In the genomic region with DNA sequence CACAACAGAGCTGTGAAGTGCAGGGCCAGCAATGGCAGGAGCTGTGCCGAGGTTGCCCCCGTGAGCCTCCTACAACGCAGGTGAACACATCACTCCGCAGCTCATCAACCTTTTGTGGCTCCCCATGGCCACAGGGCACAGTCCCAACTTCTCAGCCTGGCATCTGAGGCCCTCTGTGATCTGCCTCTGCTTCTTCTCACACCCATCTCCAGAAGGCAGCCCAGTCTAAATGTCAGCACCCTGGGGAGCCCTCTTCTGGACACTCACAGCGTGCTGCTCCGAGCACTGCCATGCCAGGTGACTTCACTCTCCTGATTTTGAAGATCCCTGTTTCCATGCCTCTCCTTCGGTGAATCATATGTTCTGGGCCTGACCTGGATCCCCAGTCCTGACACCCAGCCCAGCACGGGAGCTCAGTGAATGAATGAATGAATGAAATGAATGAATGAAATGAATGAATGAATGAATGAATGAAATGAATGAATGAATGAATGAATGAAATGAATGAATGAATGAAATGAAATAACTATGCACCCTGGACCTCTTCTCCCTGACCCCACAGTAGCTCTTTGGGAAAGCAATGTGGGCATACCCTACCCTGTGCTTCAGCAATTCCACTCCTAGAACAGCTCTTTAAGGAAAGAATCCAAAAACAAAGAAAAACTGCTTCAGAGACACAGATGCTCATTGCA, we compare ENCODE assay signal across 11 cellular contexts. TPM values are rescaled to one million over a fixed set of nuclear protein-coding genes. Genes with fewer than 3 reads are reported as not detected.
DNase-seq lines count a peak whose midpoint lies in the region; TF ChIP-seq lines count a peak whose summit lies in the region.
"Had no signal": no experiment of that assay in that cellular context is flagged by ENCODE, and none has a peak within 500 bp of the region (broad histone marks: within the 10 kb centered on the region; RNA-seq: fewer than 3 reads in every experiment).

No MANE protein-coding gene starts in this region.

- in situ Hi-C loops in SK-MEL-5 (cut with HindIII; ENCODE audit: low pct_unique_long_range_greater_than_20kb, low sequenced_read_pairs) = no loop called here

- CTCF ChIA-PET in activated naive CD4-positive, alpha-beta T cell treated with anti-CD3 and anti-CD28 coated beads, Interleukin-2, amount 10 ng/mL, durations not matched to agents 7 days and 5 days (lab: Charles Lee) = no interaction called here
- CTCF ChIA-PET in activated naive CD4-positive, alpha-beta T cell treated with anti-CD3 and anti-CD28 coated beads for 36 hours (lab: Charles Lee) = interaction anchor here (0.9 kb wide), 1 partner anchor 31 kb away, joined by 3 read pairs; no protein-coding TSS in a partner anchor

- no peak overlapping the region for H3K4me3 Mint-ChIP-seq in activated naive CD4-positive, alpha-beta T cell treated with anti-CD3 and anti-CD28 coated beads, Interleukin-2, amount 10 ng/mL, durations not matched to agents 7 days and 5 days
- H3K4me3 Mint-ChIP-seq in activated naive CD4-positive, alpha-beta T cell treated with anti-CD3 and anti-CD28 coated beads for 36 hours = no peak overlapping the region
- H3K4me3 Mint-ChIP-seq in glutamatergic neuron (ENCODE audit: unreplicated experiment) = peak overlapping the region; percentile 22
- H3K4me3 Mint-ChIP-seq: IgD-negative memory B cell had no signal

- no peak overlapping the region for H3K27ac Mint-ChIP-seq in activated naive CD4-positive, alpha-beta T cell treated with anti-CD3 and anti-CD28 coated beads, Interleukin-2, amount 10 ng/mL, durations not matched to agents 7 days and 5 days
- H3K27ac Mint-ChIP-seq in activated naive CD4-positive, alpha-beta T cell treated with anti-CD3 and anti-CD28 coated beads for 36 hours = no peak overlapping the region
- H3K27ac Mint-ChIP-seq in glutamatergic neuron (ENCODE audit: unreplicated experiment) = peak overlapping the region; percentile 99
- H3K27ac Mint-ChIP-seq: IgD-negative memory B cell had no signal

- no peaks in the 10 kb centered on the region for H3K4me1 Mint-ChIP-seq in activated naive CD4-positive, alpha-beta T cell treated with anti-CD3 and anti-CD28 coated beads, Interleukin-2, amount 10 ng/mL, durations not matched to agents 7 days and 5 days
- no peaks in the 10 kb centered on the region for H3K4me1 Mint-ChIP-seq in activated naive CD4-positive, alpha-beta T cell treated with anti-CD3 and anti-CD28 coated beads for 36 hours (ENCODE audit: low read depth)
- H3K4me1 Mint-ChIP-seq in glutamatergic neuron (ENCODE audit: low read depth, unreplicated experiment) = peaks cover 29% of the 10 kb centered on the region
- H3K4me1 Mint-ChIP-seq: IgD-negative memory B cell had no signal

- H3K27me3 Mint-ChIP-seq in activated naive CD4-positive, alpha-beta T cell treated with anti-CD3 and anti-CD28 coated beads, Interleukin-2, amount 10 ng/mL, durations not matched to agents 7 days and 5 days = peaks cover 18% of the 10 kb centered on the region
- H3K27me3 Mint-ChIP-seq in activated naive CD4-positive, alpha-beta T cell treated with anti-CD3 and anti-CD28 coated beads for 36 hours (ENCODE audit: low read depth) = no peaks in the 10 kb centered on the region
- peaks cover 7% of the 10 kb centered on the region for H3K27me3 Mint-ChIP-seq in glutamatergic neuron (ENCODE audit: unreplicated experiment)

- no peak for TF ChIP-seq CTCF in glutamatergic neuron (IDR thresholded peaks at IDR 0.05; ENCODE audit: partially characterized antibody, unreplicated experiment)

- H3K36me3 Mint-ChIP-seq in activated naive CD4-positive, alpha-beta T cell treated with anti-CD3 and anti-CD28 coated beads, Interleukin-2, amount 10 ng/mL, durations not matched to agents 7 days and 5 days = no peaks in the 10 kb centered on the region
- H3K36me3 Mint-ChIP-seq in activated naive CD4-positive, alpha-beta T cell treated with anti-CD3 and anti-CD28 coated beads for 36 hours (ENCODE audit: low read depth) = no peaks in the 10 kb centered on the region
- no peaks in the 10 kb centered on the region for H3K36me3 Mint-ChIP-seq in glutamatergic neuron (ENCODE audit: unreplicated experiment)
- H3K36me3 Mint-ChIP-seq: IgD-negative memory B cell had no signal

- no peaks in the 10 kb centered on the region for H3K9me3 Mint-ChIP-seq in activated naive CD4-positive, alpha-beta T cell treated with anti-CD3 and anti-CD28 coated beads, Interleukin-2, amount 10 ng/mL, durations not matched to agents 7 days and 5 days
- no peaks in the 10 kb centered on the region for H3K9me3 Mint-ChIP-seq in activated naive CD4-positive, alpha-beta T cell treated with anti-CD3 and anti-CD28 coated beads for 36 hours
- peaks cover 6% of the 10 kb centered on the region for H3K9me3 Mint-ChIP-seq in glutamatergic neuron (ENCODE audit: unreplicated experiment)
- H3K9me3 Mint-ChIP-seq: IgD-negative memory B cell had no signal

- peak; percentile 20 for DNase-seq in activated naive CD4-positive, alpha-beta T cell treated with anti-CD3 and anti-CD28 coated beads, Interleukin-2, amount 10 ng/mL, durations not matched to agents 7 days and 5 days
- DNase-seq in activated naive CD4-positive, alpha-beta T cell treated with anti-CD3 and anti-CD28 coated beads for 36 hours = no peak
- peak; percentile 61 for DNase-seq in SK-MEL-5 (ENCODE audit: low read depth, low spot score)
- no peak for DNase-seq in glutamatergic neuron
- DNase-seq in substantia nigra (lab: John Stamatoyannopoulos, UW) = peak in 3 of 49 donors; percentile 6 to 16 (median 8)
- DNase-seq in iPS-NIHi11 (ENCODE audit: low spot score) = no peak
- no peak for DNase-seq in superior temporal gyrus (ENCODE audit: extremely low spot score)
- no peak for DNase-seq in NCI-H187 (lab: John Stamatoyannopoulos, UW)
- DNase-seq: activated CD4-positive, CD25-positive, alpha-beta regulatory T cell treated with anti-CD3 and anti-CD28 coated beads, Interleukin-2, amount 50 U/mL, for 72 hours had no signal

- peak overlapping the region; percentile 85 for H3K27ac ChIP-seq in substantia nigra (ENCODE audit: low read depth, low read length, poor library complexity, severe bottlenecking)

- intact Hi-C loops in activated naive CD4-positive, alpha-beta T cell treated with anti-CD3 and anti-CD28 coated beads for 36 hours (cut with micrococcal nuclease) = no loop called here

RNA-seq across cellular contexts. Expression of a gene that starts 17.9 kb away (rescaled TPM):
- total RNA-seq in activated naive CD4-positive, alpha-beta T cell treated with anti-CD3 and anti-CD28 coated beads for 36 hours = 10 to 100 TPM; 44.2 to 46.9 TPM
- 327 and 343 TPM in 2 replicates for total RNA-seq in SK-MEL-5 (2014; rRNA removed; shearing (Covaris generic))
- polyA plus RNA-seq in SK-MEL-5 (2015; cell fraction: cytosol; rRNA removed) = 295 and 305 TPM in 2 replicates
- polyA plus RNA-seq in SK-MEL-5 (2015; cell fraction: nucleus; rRNA removed) = 375 and 468 TPM in 2 replicates
- total RNA-seq in glutamatergic neuron (ENCODE audit: unreplicated experiment) = 43.9 TPM

RNA-seq across cellular contexts. Expression of a gene that starts 22.9 kb away (rescaled TPM):
- total RNA-seq in activated naive CD4-positive, alpha-beta T cell treated with anti-CD3 and anti-CD28 coated beads for 36 hours = under 1 TPM; 0.38 to 0.52 TPM
- 0.51 TPM in 1 of 2 replicates, not detected in the other for total RNA-seq in SK-MEL-5 (2014; rRNA removed; shearing (Covaris generic))
- 0.13 TPM in 1 of 2 replicates, not detected in the other for polyA plus RNA-seq in SK-MEL-5 (2015; cell fraction: cytosol; rRNA removed)
- not detected in 2 replicates for polyA plus RNA-seq in SK-MEL-5 (2015; cell fraction: nucleus; rRNA removed)
- total RNA-seq in glutamatergic neuron (ENCODE audit: unreplicated experiment) = 314 TPM
- total RNA-seq: mononuclear cell had no signal
- polyA plus RNA-seq: IgD-negative memory B cell had no signal

RNA-seq across cellular contexts. Expression of a gene that starts 52.9 kb away (rescaled TPM):
- total RNA-seq in activated naive CD4-positive, alpha-beta T cell treated with anti-CD3 and anti-CD28 coated beads for 36 hours = 10 to 100 TPM; 40.1 to 41.6 TPM
- 8.5 and 8.7 TPM in 2 replicates for total RNA-seq in SK-MEL-5 (2014; rRNA removed; shearing (Covaris generic))
- 9.4 and 10.8 TPM in 2 replicates for polyA plus RNA-seq in SK-MEL-5 (2015; cell fraction: cytosol; rRNA removed)
- 21.6 and 25.9 TPM in 2 replicates for polyA plus RNA-seq in SK-MEL-5 (2015; cell fraction: nucleus; rRNA removed)
- 2.4 TPM for total RNA-seq in glutamatergic neuron (ENCODE audit: unreplicated experiment)

Comparison
In these comparisons a context has a peak if more than half of its experiments do, and no peak if none do; other contexts are left out.
1. DNase-seq: peak in activated naive CD4-positive, alpha-beta T cell treated with anti-CD3 and anti-CD28 coated beads, Interleukin-2, amount 10 ng/mL, durations not matched to agents 7 days and 5 days (single experiment) and SK-MEL-5 (single experiment); none in activated naive CD4-positive, alpha-beta T cell treated with anti-CD3 and anti-CD28 coated beads for 36 hours (single experiment), glutamatergic neuron (single experiment), iPS-NIHi11 (single experiment), superior temporal gyrus (single experiment) and NCI-H187 (0 of 2).
2. RNA of a gene that starts 22.9 kb away (total RNA-seq): 314 TPM in glutamatergic neuron (single experiment); 0.38 to 0.52 TPM in activated naive CD4-positive, alpha-beta T cell treated with anti-CD3 and anti-CD28 coated beads for 36 hours and 0.51 TPM in SK-MEL-5; every median in the first group is over 100 times any median in the second.